In the genomic region with DNA sequence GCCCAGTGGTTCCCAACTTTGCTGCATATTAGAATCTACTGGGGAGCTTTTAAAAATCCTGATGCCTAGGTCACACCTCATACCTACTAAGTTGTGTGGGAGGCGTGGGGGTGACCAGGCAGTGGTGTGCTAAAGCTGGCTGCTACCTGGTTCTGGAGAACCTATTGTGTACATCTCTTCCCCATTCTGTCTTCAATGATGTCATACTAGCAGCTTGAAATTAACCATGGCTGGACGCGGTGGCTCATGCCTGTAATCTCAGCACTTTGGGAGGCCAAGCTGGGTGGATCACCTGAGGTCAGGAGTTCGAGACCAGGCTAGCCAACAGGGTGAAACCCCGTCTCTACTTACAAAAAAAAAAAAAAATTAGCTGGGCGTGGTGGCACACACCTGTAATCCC, we compare ENCODE assay signal across 19 cellular contexts. TPM values are rescaled to one million over a fixed set of nuclear protein-coding genes. Genes with fewer than 3 reads are reported as not detected.
DNase-seq lines count a peak whose midpoint lies in the region; ATAC-seq, FAIRE-seq and TF ChIP-seq lines count a peak whose summit lies in the region.
"Had no signal": no experiment of that assay in that cellular context is flagged by ENCODE, and none has a peak within 500 bp of the region (broad histone marks: within the 10 kb centered on the region; RNA-seq: fewer than 3 reads in every experiment).

No MANE protein-coding gene starts in this region.

- FAIRE-seq in HepG2 (lab: Jason Lieb, UNC): no peak
- FAIRE-seq: G401.6, GM12892, H1 had no signal

- no peak for TF ChIP-seq RAD21 in HepG2 (CRISPR knock-in tag; IDR thresholded peaks at IDR 0.05)

- no peaks in the 10 kb centered on the region for H4K20me1 ChIP-seq in HepG2 (ENCODE audit: insufficient read depth, low read length)
- H4K20me1 ChIP-seq: BLaER1 had no signal

- DNase-seq in HepG2 (ENCODE audit: low spot score) (no peak), right lobe of liver (no peak), NCI-H774 (lab: John Stamatoyannopoulos, UW) (peak; percentile 55), thyroid gland (no peak), iPS-NIHi11 (ENCODE audit: low spot score) (no peak)
- DNase-seq: CD4-positive, CD25-positive, alpha-beta regulatory T cell; CD8-positive, alpha-beta T cell; DND-41; GM23248; H7; HCEC 1CT had no signal

- BruUV-seq in HepG2 (replicated peaks; lab: Mats Ljungman, UMichigan): no TSS peak

- TF ChIP-seq POLR2A in HepG2 (IDR thresholded peaks at IDR 0.05; ENCODE audit: insufficient read depth in 1 of 2, low read depth in 2 of 2, low read length in 2 of 2): no peak
- no peak for TF ChIP-seq POLR2A in right lobe of liver (IDR thresholded peaks at IDR 0.05)
- TF ChIP-seq POLR2A in thyroid gland (IDR thresholded peaks at IDR 0.05): no peak

- H3K36me3 ChIP-seq in HepG2 (replicated peaks in 1 of 2; ENCODE audit: control insufficient read depth in 1 of 2, insufficient read depth in 2 of 2, low read length in 2 of 2): no peaks in the 10 kb centered on the region
- H3K36me3 ChIP-seq in right lobe of liver: no peaks in the 10 kb centered on the region
- no peaks in the 10 kb centered on the region for H3K36me3 ChIP-seq in thyroid gland
- H3K36me3 ChIP-seq: BLaER1 had no signal

- in situ Hi-C loops in HepG2 (cut with HindIII; ENCODE audit: extremely low pct_ligation_motif_present, low pct_unique_long_range_greater_than_20kb): loop anchor here (25.0 kb wide), 2 partner anchors 106 to 281 kb away; a partner anchor contains a TSS

- H2AFZ ChIP-seq in HepG2 (ENCODE audit: low read length): no peak overlapping the region
- H2AFZ ChIP-seq: GM23248 had no signal

- H3K4me1 ChIP-seq in HepG2 (ENCODE audit: insufficient read depth, low read length): 0 out of 2 replicates have a peak, but pooled peaks cover 5% of the 10 kb centered on the region
- H3K4me1 ChIP-seq in right lobe of liver: no peaks in the 10 kb centered on the region
- H3K4me1 ChIP-seq in thyroid gland: peaks cover 12 to 18% of the 10 kb centered on the region in 2 donors
- H3K4me1 ChIP-seq: BLaER1 had no signal

- intact Hi-C loops in HepG2 (cut with micrococcal nuclease; ENCODE audit: unreplicated experiment) (no loop called here), right lobe of liver (cut with DNase I) (no loop called here), thyroid gland (cut with DNase I) (no loop called here)

- POLR2A ChIA-PET in HepG2 (lab: Yijun Ruan, JAX): interaction anchor here (2.2 kb wide), 1 partner anchor 10 kb away, joined by 10 read pairs; no protein-coding TSS in a partner anchor

- no peak overlapping the region for H3K4me2 ChIP-seq in HepG2 (ENCODE audit: low read depth, low read length)
- H3K4me2 ChIP-seq: BLaER1 had no signal

- ATAC-seq in HepG2 (no peak), right lobe of liver (no peak), esophagus mucosa (peak; percentile 38), GM21360 (IDR thresholded peaks at IDR 0.05; ENCODE audit: unreplicated experiment) (no peak), HG03159 (IDR thresholded peaks at IDR 0.05; ENCODE audit: unreplicated experiment) (no peak)
- ATAC-seq: CD8-positive, alpha-beta T cell had no signal

- WGBS in HepG2 (ENCODE audit: low lambda C conversion rate): 41% methylated on average over 5 of the region's 6 CpGs
- WGBS in right lobe of liver (ENCODE audit: insufficient coverage, low coverage, low lambda C conversion rate, missing lambda C conversion rate): 75% methylated on average over 4 of the region's 6 CpGs
- WGBS in thyroid gland, 2 donors: 92 to 93% methylated on average over 6 of the region's 6 CpGs

- H3K9ac ChIP-seq in HepG2 (ENCODE audit: insufficient read depth, low read depth, low read length): no peak overlapping the region
- H3K9ac ChIP-seq: BLaER1, GM23248 had no signal

- H3K9me3 ChIP-seq in HepG2 (ENCODE audit: low read length): no peaks in the 10 kb centered on the region
- H3K9me3 ChIP-seq in right lobe of liver: no peaks in the 10 kb centered on the region
- no peaks in the 10 kb centered on the region for H3K9me3 ChIP-seq in thyroid gland
- H3K9me3 ChIP-seq: BLaER1 had no signal

- no peaks in the 10 kb centered on the region for H3K79me2 ChIP-seq in HepG2 (ENCODE audit: insufficient read depth, low read length)

- no peak overlapping the region for H3K4me3 ChIP-seq in HepG2 (replicated peaks in 1 of 3; ENCODE audit: insufficient read depth in 1 of 3, low read depth in 2 of 3, low read length in 3 of 3)
- no peak overlapping the region for H3K4me3 ChIP-seq in right lobe of liver
- H3K4me3 ChIP-seq in thyroid gland (replicated peaks in 1 of 3): no peak overlapping the region
- H3K4me3 ChIP-seq: BLaER1, GM23248 had no signal

- H3K27ac ChIP-seq in HepG2 (ENCODE audit: extremely low read length, insufficient read depth, low read length) (no peak overlapping the region), right lobe of liver (no peak overlapping the region), thyroid gland (peak overlapping the region; percentile 80 to 87 (median 85))
- H3K27ac ChIP-seq: BLaER1, C4-2B, GM23248 had no signal

- TF ChIP-seq CTCF in HepG2 (CRISPR knock-in tag; IDR thresholded peaks at IDR 0.05) (no peak), right lobe of liver (IDR thresholded peaks at IDR 0.05) (no peak), thyroid gland (IDR thresholded peaks at IDR 0.05) (no peak)

- H3K27me3 ChIP-seq in HepG2 (ENCODE audit: control insufficient read depth in 1 of 2, insufficient read depth in 2 of 2, low read length in 2 of 2) (no peaks in the 10 kb centered on the region), right lobe of liver (no peaks in the 10 kb centered on the region), thyroid gland (no peaks in the 10 kb centered on the region)
- H3K27me3 ChIP-seq: BLaER1 had no signal

- no peak for TF ChIP-seq EP300 in HepG2 (IDR thresholded peaks at IDR 0.05; ENCODE audit: low read depth in 2 of 2, low read length in 2 of 2)
- TF ChIP-seq EP300 in HepG2 (CRISPR knock-in tag; IDR thresholded peaks at IDR 0.05; ENCODE audit: borderline replicate concordance): no peak

- CTCF ChIA-PET in HepG2 (lab: Yijun Ruan, JAX; ENCODE audit: low intra/inter-chr PET ratio, low total read pairs): no interaction called here

TF ChIP-seq in HepG2, 621 proteins besides CTCF, POLR2A, EP300 and RAD21:
- TF ChIP-seq TEAD3 (CRISPR knock-in tag; optimal IDR thresholded peaks at IDR 0.05; ENCODE audit: borderline replicate concordance): no peak
- peak; percentile 56 for TF ChIP-seq ATF7 (IDR thresholded peaks at IDR 0.05)
- TF ChIP-seq ATF7 (CRISPR knock-in tag; IDR thresholded peaks at IDR 0.05): no peak
- TF ChIP-seq JUN (CRISPR knock-in tag; IDR thresholded peaks at IDR 0.05): no peak
- TF ChIP-seq, protein P1, sequence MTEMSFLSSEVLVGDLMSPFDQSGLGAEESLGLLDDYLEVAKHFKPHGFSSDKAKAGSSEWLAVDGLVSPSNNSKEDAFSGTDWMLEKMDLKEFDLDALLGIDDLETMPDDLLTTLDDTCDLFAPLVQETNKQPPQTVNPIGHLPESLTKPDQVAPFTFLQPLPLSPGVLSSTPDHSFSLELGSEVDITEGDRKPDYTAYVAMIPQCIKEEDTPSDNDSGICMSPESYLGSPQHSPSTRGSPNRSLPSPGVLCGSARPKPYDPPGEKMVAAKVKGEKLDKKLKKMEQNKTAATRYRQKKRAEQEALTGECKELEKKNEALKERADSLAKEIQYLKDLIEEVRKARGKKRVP (CRISPR knock-in tag; IDR thresholded peaks at IDR 0.05): no peak
- no peak for TF ChIP-seq ZNF260 (CRISPR knock-in tag; IDR thresholded peaks at IDR 0.05; ENCODE audit: borderline replicate concordance, low read depth)
- no peak for TF ChIP-seq U2AF2 (IDR thresholded peaks at IDR 0.05; ENCODE audit: low read depth, low read length)
- TF ChIP-seq KDM2A (CRISPR knock-in tag; IDR thresholded peaks at IDR 0.05; ENCODE audit: borderline replicate concordance, low read depth): no peak
- TF ChIP-seq, protein P2, sequence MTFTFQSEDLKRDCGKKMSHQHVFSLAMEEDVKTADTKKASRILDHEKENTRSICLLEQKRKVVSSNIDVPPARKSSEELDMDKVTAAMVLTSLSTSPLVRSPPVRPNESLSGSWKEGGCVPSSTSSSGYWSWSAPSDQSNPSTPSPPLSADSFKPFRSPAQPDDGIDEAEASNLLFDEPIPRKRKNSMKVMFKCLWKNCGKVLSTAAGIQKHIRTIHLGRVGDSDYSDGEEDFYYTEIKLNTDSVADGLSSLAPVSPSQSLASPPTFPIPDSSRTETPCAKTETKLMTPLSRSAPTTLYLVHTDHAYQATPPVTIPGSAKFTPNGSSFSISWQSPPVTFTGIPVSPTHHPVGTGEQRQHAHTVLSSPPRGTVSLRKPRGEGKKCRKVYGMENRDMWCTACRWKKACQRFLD (CRISPR knock-in tag; IDR thresholded peaks at IDR 0.05; ENCODE audit: borderline replicate concordance): no peak
- no peak for TF ChIP-seq ZNF17 (CRISPR knock-in tag; IDR thresholded peaks at IDR 0.05)

RNA-seq across cellular contexts. Expression of a gene that starts 11.3 kb away (rescaled TPM):
- total RNA-seq in HepG2 (2016; rRNA removed; fragmentation: Illumina TruSeq; extraction: Trizol) (13.2 and 13.4 TPM in 2 replicates), right lobe of liver (10 to 100 TPM in 3 of 6 experiments, 1 to 10 TPM in 3; 8.8 to 10.6 (median 9.9) TPM), esophagus mucosa (6.7 TPM), thyroid gland (10 to 100 TPM; 37.7 to 54.2 (median 46.0) TPM)
- 7.4 and 9.4 TPM in 2 replicates for total RNA-seq in HepG2 (2016; cell fraction: cytosol; rRNA removed; fragmentation: Illumina TruSeq; extraction: Trizol; ENCODE audit: low read depth)
- 12.7 and 13.0 TPM in 2 replicates for total RNA-seq in HepG2 (2016; cell fraction: insoluble cytoplasmic fraction; rRNA removed; fragmentation: Illumina TruSeq; extraction: Trizol)
- total RNA-seq in HepG2 (2016; cell fraction: membrane; rRNA removed; fragmentation: Illumina TruSeq; extraction: Trizol): 11.4 and 13.2 TPM in 2 replicates
- total RNA-seq in HepG2 (2016; cell fraction: nucleus; rRNA removed; fragmentation: Illumina TruSeq; extraction: Trizol): 16.5 and 19.7 TPM in 2 replicates
- polyA plus RNA-seq in HepG2 (2011; rRNA removed): 14.6 and 17.6 TPM in 2 replicates
- polyA plus RNA-seq in HepG2 (2011; cell fraction: cytosol; rRNA removed): 6.0 and 9.4 TPM in 2 replicates
- polyA plus RNA-seq in HepG2 (2011; cell fraction: nucleus; rRNA removed): 10.5 and 11.7 TPM in 2 replicates
- 6.7 and 7.4 TPM in 2 replicates for polyA plus RNA-seq in HepG2 (2012)
- polyA plus RNA-seq in HepG2 (2016; cell fraction: cytosol; fragmentation: Illumina TruSeq; extraction: Trizol; ENCODE audit: low read depth): 2.0 and 2.2 TPM in 2 replicates
- 11.4 and 12.2 TPM in 2 replicates for polyA plus RNA-seq in HepG2 (2016; cell fraction: insoluble cytoplasmic fraction; fragmentation: Illumina TruSeq; extraction: Trizol; ENCODE audit: low read depth)
- 7.8 and 9.4 TPM in 2 replicates for polyA plus RNA-seq in HepG2 (2016; cell fraction: membrane; fragmentation: Illumina TruSeq; extraction: Trizol; ENCODE audit: low read depth)
- 14.4 and 16.1 TPM in 2 replicates for polyA plus RNA-seq in HepG2 (2016; cell fraction: nucleus; fragmentation: Illumina TruSeq; extraction: Trizol; ENCODE audit: insufficient read depth, low read depth)
- polyA minus RNA-seq in HepG2 (2011; rRNA and poly(A)+ RNA removed; ENCODE audit: low replicate concordance): 44.7 and 70.6 TPM in 2 replicates
- polyA minus RNA-seq in HepG2 (2011; cell fraction: cytosol; rRNA and poly(A)+ RNA removed): 9.5 and 12.5 TPM in 2 replicates
- 49.2 and 50.1 TPM in 2 replicates for polyA minus RNA-seq in HepG2 (2011; cell fraction: nucleus; rRNA and poly(A)+ RNA removed)

Comparison
In these comparisons a context has a peak if more than half of its experiments do, and no peak if none do; other contexts are left out.
1. H3K27ac ChIP-seq: peak in thyroid gland (3 of 3); none in HepG2 (single experiment) and right lobe of liver (0 of 3).